8 cellular contexts compared by ENCODE assay signal in genomic region chrX:49053223-49054072, GRCh38. TPM values are rescaled to one million over a fixed set of nuclear protein-coding genes. Genes with fewer than 3 reads are reported as not detected.
DNase-seq lines count a peak whose midpoint lies in the region; ATAC-seq and TF ChIP-seq lines count a peak whose summit lies in the region.

No MANE protein-coding gene starts in this region.

- H3K4me1 ChIP-seq in A673 (ENCODE audit: insufficient read depth, low read length, poor library complexity, severe bottlenecking) = no peaks in the 10 kb centered on the region
- no peaks in the 10 kb centered on the region for H3K4me1 ChIP-seq in effector memory CD4-positive, alpha-beta T cell (ENCODE audit: control insufficient read depth, insufficient read depth, low read length, poor library complexity, severe bottlenecking)

- no peaks in the 10 kb centered on the region for H3K36me3 ChIP-seq in A673 (ENCODE audit: insufficient read depth, low read length, poor library complexity, severe bottlenecking)
- H3K36me3 ChIP-seq in effector memory CD4-positive, alpha-beta T cell (ENCODE audit: control insufficient read depth, insufficient read depth, low read length) = no peaks in the 10 kb centered on the region

- H3K4me1 Mint-ChIP-seq in activated CD8-positive, alpha-beta T cell treated with anti-CD3 and anti-CD28 coated beads for 36 hours (ENCODE audit: low read depth) = peaks cover 40% of the 10 kb centered on the region
- H3K4me1 Mint-ChIP-seq in mesothelial cell of epicardium = peaks cover 25% of the 10 kb centered on the region

- no peaks in the 10 kb centered on the region for H3K36me3 Mint-ChIP-seq in activated CD8-positive, alpha-beta T cell treated with anti-CD3 and anti-CD28 coated beads for 36 hours (ENCODE audit: low read depth)
- no peaks in the 10 kb centered on the region for H3K36me3 Mint-ChIP-seq in mesothelial cell of epicardium

- POLR2A ChIA-PET in A673 (lab: Charles Lee; ENCODE audit: low non-redundant PET) = interaction anchor here (0.6 kb wide), 1 partner anchor 13 kb away, joined by 5 read pairs; no protein-coding TSS in a partner anchor
- POLR2A ChIA-PET in activated CD8-positive, alpha-beta T cell treated with anti-CD3 and anti-CD28 coated beads for 36 hours (lab: Charles Lee) = interaction anchor here (0.9 kb wide), 1 partner anchor 97 kb away, joined by 3 read pairs; no protein-coding TSS in a partner anchor

- CTCF ChIA-PET in A673 (lab: Charles Lee) = no interaction called here
- CTCF ChIA-PET in activated CD8-positive, alpha-beta T cell treated with anti-CD3 and anti-CD28 coated beads for 36 hours (lab: Charles Lee) = interaction anchor here (1.1 kb wide), 1 partner anchor 9 kb away, joined by 6 read pairs; no protein-coding TSS in a partner anchor

- no peaks in the 10 kb centered on the region for H3K9me3 ChIP-seq in A673 (ENCODE audit: low read depth, low read length, poor library complexity, severe bottlenecking)
- no peaks in the 10 kb centered on the region for H3K9me3 ChIP-seq in effector memory CD4-positive, alpha-beta T cell (ENCODE audit: control insufficient read depth, low read length)

- DNase-seq in A673 (ENCODE audit: low spot score) (peak; percentile 87), NCI-H2196 treated with DMSO at 0.1 percent for 48 hours (lab: John Stamatoyannopoulos, UW; ENCODE audit: unreplicated experiment) (peak; percentile 39), mesothelial cell of epicardium (ENCODE audit: low spot score in 2 of 2, unreplicated experiment in 2 of 2) (peak; percentile 60 to 75)
- DNase-seq in activated CD8-positive, alpha-beta T cell treated with anti-CD3 and anti-CD28 coated beads for 36 hours = peak; percentile 73
- peak; percentile 29 to 47 (median 41) for DNase-seq in effector memory CD4-positive, alpha-beta T cell
- peak; percentile 43 for DNase-seq in stimulated activated CD8-positive, alpha-beta memory T cell treated with anti-CD3 and anti-CD28 coated beads, Interleukin-4, amount 100 ng/mL, for 24 hours (ENCODE audit: low read depth)

- H3K4me3 Mint-ChIP-seq in activated CD8-positive, alpha-beta T cell treated with anti-CD3 and anti-CD28 coated beads for 36 hours = peak overlapping the region; percentile 76
- peak overlapping the region; percentile 70 for H3K4me3 Mint-ChIP-seq in mesothelial cell of epicardium

- peak; percentile 53 for ATAC-seq in GM18909 (IDR thresholded peaks at IDR 0.05; ENCODE audit: poor library complexity, unreplicated experiment)
- peak; percentile 85 for ATAC-seq in activated CD8-positive, alpha-beta T cell treated with anti-CD3 and anti-CD28 coated beads for 36 hours
- no peak for ATAC-seq in GM21381 (IDR thresholded peaks at IDR 0.05; ENCODE audit: unreplicated experiment)

- no peaks in the 10 kb centered on the region for H3K27me3 ChIP-seq in A673 (replicated peaks; ENCODE audit: insufficient read depth, low read depth, low read length, poor library complexity)
- H3K27me3 ChIP-seq in effector memory CD4-positive, alpha-beta T cell (replicated peaks; ENCODE audit: control insufficient read depth, insufficient read depth, low read length, poor library complexity, severe bottlenecking) = no peaks in the 10 kb centered on the region

- intact Hi-C loops in A673 (cut with micrococcal nuclease; ENCODE audit: unreplicated experiment) = no loop called here
- intact Hi-C loops in activated CD8-positive, alpha-beta T cell treated with anti-CD3 and anti-CD28 coated beads for 36 hours (cut with micrococcal nuclease) = no loop called here

- TF ChIP-seq CTCF in A673 (conservative IDR thresholded peaks at IDR 0.05; ENCODE audit: low read depth, low read length) (no peak), mesothelial cell of epicardium (IDR thresholded peaks at IDR 0.05; ENCODE audit: unreplicated experiment) (no peak)
- TF ChIP-seq CTCF in activated CD8-positive, alpha-beta T cell treated with anti-CD3 and anti-CD28 coated beads for 36 hours (IDR thresholded peaks at IDR 0.05) = no peak

- H3K4me3 ChIP-seq in A673 (ENCODE audit: low read depth, low read length, poor library complexity, severe bottlenecking) = peak overlapping the region; percentile 66
- peak overlapping the region; percentile 54 for H3K4me3 ChIP-seq in effector memory CD4-positive, alpha-beta T cell (ENCODE audit: insufficient read depth, low read depth, low read length, poor library complexity, severe bottlenecking)

- H3K27ac ChIP-seq in A673 (ENCODE audit: low read depth, low read length, poor library complexity, severe bottlenecking) = peak overlapping the region; percentile 83
- H3K27ac ChIP-seq in effector memory CD4-positive, alpha-beta T cell (ENCODE audit: insufficient read depth, low read length, poor library complexity, severe bottlenecking) = peak overlapping the region; percentile 80

- no peaks in the 10 kb centered on the region for H3K27me3 Mint-ChIP-seq in activated CD8-positive, alpha-beta T cell treated with anti-CD3 and anti-CD28 coated beads for 36 hours
- H3K27me3 Mint-ChIP-seq in mesothelial cell of epicardium (ENCODE audit: low read depth) = no peaks in the 10 kb centered on the region

- no TSS peak for BruUV-seq in A673 (replicated peaks; lab: Mats Ljungman, UMichigan)

- H3K9me3 Mint-ChIP-seq in activated CD8-positive, alpha-beta T cell treated with anti-CD3 and anti-CD28 coated beads for 36 hours = no peaks in the 10 kb centered on the region
- peaks cover 18% of the 10 kb centered on the region for H3K9me3 Mint-ChIP-seq in mesothelial cell of epicardium

- peak overlapping the region; percentile 88 for H3K27ac Mint-ChIP-seq in activated CD8-positive, alpha-beta T cell treated with anti-CD3 and anti-CD28 coated beads for 36 hours
- H3K27ac Mint-ChIP-seq in mesothelial cell of epicardium = peak overlapping the region; percentile 80

RNA-seq across cellular contexts. Expression of gene CCDC120, which starts 5.4 kb away (rescaled TPM):
- total RNA-seq in A673 (2021) = 11.9 and 13.0 TPM in 2 replicates
- total RNA-seq in activated CD8-positive, alpha-beta T cell treated with anti-CD3 and anti-CD28 coated beads for 36 hours = 1 to 10 TPM; 3.5 to 3.7 TPM
- 33.5 to 35.1 TPM (median 33.7 TPM) in 3 replicates for total RNA-seq in mesothelial cell of epicardium

RNA-seq across cellular contexts. Expression of gene TFE3, which starts 10.3 kb away (rescaled TPM):
- 49.5 and 56.8 TPM in 2 replicates for total RNA-seq in A673 (2021)
- total RNA-seq in activated CD8-positive, alpha-beta T cell treated with anti-CD3 and anti-CD28 coated beads for 36 hours = 10 to 100 TPM; 17.9 to 19.5 TPM
- 52.5 to 54.2 TPM (median 53.2 TPM) in 3 replicates for total RNA-seq in mesothelial cell of epicardium

RNA-seq across cellular contexts. Expression of gene PRAF2, which starts 20.4 kb away (rescaled TPM):
- total RNA-seq in A673 (2021) (21.3 and 24.3 TPM in 2 replicates), mesothelial cell of epicardium (30.5 to 32.0 TPM (median 31.7 TPM) in 3 replicates)
- total RNA-seq in activated CD8-positive, alpha-beta T cell treated with anti-CD3 and anti-CD28 coated beads for 36 hours = 10 to 100 TPM; 10.8 to 12.4 TPM

RNA-seq across cellular contexts. Expression of gene WDR45, which starts 26.2 kb away (rescaled TPM):
- total RNA-seq in A673 (2021) (31.8 and 40.5 TPM in 2 replicates), mesothelial cell of epicardium (48.6 to 59.9 TPM (median 53.2 TPM) in 3 replicates)
- 10 to 100 TPM; 16.9 to 19.6 TPM for total RNA-seq in activated CD8-positive, alpha-beta T cell treated with anti-CD3 and anti-CD28 coated beads for 36 hours

RNA-seq across cellular contexts. Expression of gene GRIPAP1, which starts 51.4 kb away (rescaled TPM):
- total RNA-seq in A673 (2021) = 64.0 and 65.6 TPM in 2 replicates
- 10 to 100 TPM; 64.3 to 67.7 TPM for total RNA-seq in activated CD8-positive, alpha-beta T cell treated with anti-CD3 and anti-CD28 coated beads for 36 hours
- 64.4 to 69.7 TPM (median 68.4 TPM) in 3 replicates for total RNA-seq in mesothelial cell of epicardium
